In genomic region chr3:48403533-48404439, GRCh38 we compare ENCODE assay signal across 1 cellular context.
TF ChIP-seq lines count a peak whose summit lies in the region.

No MANE protein-coding gene starts in this region.

TF ChIP-seq in IMR-90, 13 proteins besides CTCF, POLR2A, EP300 and RAD21 (continued from another document):
- TF ChIP-seq ELK1 (IDR thresholded peaks at IDR 0.05; ENCODE audit: borderline replicate concordance, low read depth, low read length): no peak
- no peak for TF ChIP-seq NFE2L2 (IDR thresholded peaks at IDR 0.05; ENCODE audit: low read depth, low read length)
- TF ChIP-seq MAFK (IDR thresholded peaks at IDR 0.05; ENCODE audit: low read depth, low read length): no peak
- no peak for TF ChIP-seq USF2 (IDR thresholded peaks at IDR 0.05; ENCODE audit: low read depth, low read length)
- TF ChIP-seq BHLHE40 (IDR thresholded peaks at IDR 0.05; ENCODE audit: low read depth, low read length): no peak
- no peak for TF ChIP-seq RCOR1 (IDR thresholded peaks at IDR 0.05; ENCODE audit: insufficient replicate concordance, low read length)
- no peak for TF ChIP-seq SMC3 (IDR thresholded peaks at IDR 0.05; ENCODE audit: low read depth, low read length)
- no peak for TF ChIP-seq MAZ (IDR thresholded peaks at IDR 0.05; ENCODE audit: borderline replicate concordance, low read depth, low read length)
- TF ChIP-seq RFX5 (IDR thresholded peaks at IDR 0.05; ENCODE audit: low read depth, low read length): no peak
- TF ChIP-seq MXI1 (IDR thresholded peaks at IDR 0.05; ENCODE audit: borderline replicate concordance, low read depth, low read length): no peak
